In genomic region chr1:21823206-21823979, GRCh38 we compare ENCODE assay signal across 26 cellular contexts. TPM values are rescaled to one million over a fixed set of nuclear protein-coding genes. Genes with fewer than 3 reads are reported as not detected.
A peak's percentile ranks its signal among the peaks of the same experiment; 100 is the strongest.
DNase-seq lines count a peak whose midpoint lies in the region; ATAC-seq and TF ChIP-seq lines count a peak whose summit lies in the region.
"Had no signal": no experiment of that assay in that cellular context is flagged by ENCODE, and none has a peak within 500 bp of the region (broad histone marks: within the 10 kb centered on the region; RNA-seq: fewer than 3 reads in every experiment).

No MANE protein-coding gene starts in this region.

- POLR2A ChIA-PET in WTC11 (lab: Charles Lee), result no interaction called here

- H3K79me1 ChIP-seq in H9 (ENCODE audit: insufficient read depth, low read depth, low read length, poor library complexity, severe bottlenecking), result no peaks in the 10 kb centered on the region

- H4K20me1 ChIP-seq in H9 (ENCODE audit: control insufficient read depth, insufficient read depth, insufficient read length) (no peaks in the 10 kb centered on the region), osteoblast (ENCODE audit: insufficient read depth, low read length) (peaks cover 23% of the 10 kb centered on the region)

- H3K4ac ChIP-seq in H9 (ENCODE audit: low read depth, low read length), result no peak overlapping the region

- no peaks in the 10 kb centered on the region for H3K23me2 ChIP-seq in H9 (ENCODE audit: insufficient read length, low read depth, low read length, poor library complexity, severe bottlenecking)

- no peak overlapping the region for H3K23ac ChIP-seq in H9 (ENCODE audit: insufficient read length, low read depth, low read length)

- DNase-seq in CMK (ENCODE audit: low read depth), result peak; percentile 60
- DNase-seq in H9, result no peak
- DNase-seq in WTC11 (ENCODE audit: low spot score), result no peak
- DNase-seq in osteoblast (ENCODE audit: insufficient read length, low spot score, missing footprints), result peak; percentile 51
- DNase-seq in T-helper 2 cell treated with Interferon-gamma antibody and Interleukin-4, amounts not matched to agents 5 μg/mL and 100 μg/mL, for 36 hours (ENCODE audit: low spot score), result no peak
- no peak for DNase-seq in SW 1271 (lab: John Stamatoyannopoulos, UW)
- DNase-seq in activated CD4-positive, CD25-positive, alpha-beta regulatory T cell treated with anti-CD3 and anti-CD28 coated beads, Interleukin-2, amount 50 U/mL, for 72 hours, result no peak
- DNase-seq: activated CD4-positive, alpha-beta T cell treated with anti-CD3 and anti-CD28 coated beads, Interleukin-2, amount 50 U/mL, for 48 hours; activated CD8-positive, alpha-beta memory T cell treated with anti-CD3 and anti-CD28 coated beads, Interleukin-2, amount 50 U/mL, for 48 hours; activated naive CD8-positive, alpha-beta T cell treated with anti-CD3 and anti-CD28 coated beads for 36 hours; foreskin keratinocyte; GOT3; hippocampal formation; MM.1S; NCI-H187; OCI-M1; Right ventricle myocardium superior; stimulated activated CD4-positive, alpha-beta T cell treated with anti-CD3 and anti-CD28 coated beads, Interleukin-4, amount 100 ng/mL, for 1 hour; stimulated activated naive CD8-positive, alpha-beta T cell treated with anti-CD3 and anti-CD28 coated beads, Interleukin-15, Interleukin-2, amounts not matched to agents 100 U/mL and 50 U/mL, for 24 hours; thyroid gland; WERI-Rb-1 had no signal

- no peak overlapping the region for H3K56ac ChIP-seq in H9 (ENCODE audit: insufficient read length, low read depth, low read length)

- no peak overlapping the region for H4K91ac ChIP-seq in H9 (ENCODE audit: insufficient read length, low read depth, low read length)

- no peak overlapping the region for H3K4me3 Mint-ChIP-seq in H9
- no peak overlapping the region for H3K4me3 Mint-ChIP-seq in WTC11
- no peak overlapping the region for H3K4me3 Mint-ChIP-seq in T-helper 2 cell treated with Interferon-gamma antibody and Interleukin-4, amounts not matched to agents 5 μg/mL and 100 μg/mL, for 36 hours
- H3K4me3 Mint-ChIP-seq: activated naive CD8-positive, alpha-beta T cell treated with anti-CD3 and anti-CD28 coated beads for 36 hours had no signal

- H3K27ac ChIP-seq in H9 (ENCODE audit: insufficient read length, low read depth, low read length), result no peak overlapping the region
- H3K27ac ChIP-seq in osteoblast (ENCODE audit: low read depth, low read length), result no peak overlapping the region
- H3K27ac ChIP-seq: foreskin keratinocyte, neutrophil, skin epidermis, thyroid gland, WERI-Rb-1 had no signal

- no peak overlapping the region for H2BK12ac ChIP-seq in H9 (ENCODE audit: insufficient read length, low read depth, low read length)

- ATAC-seq in WTC11, result no peak
- ATAC-seq: foreskin keratinocyte; stimulated activated naive CD8-positive, alpha-beta T cell treated with anti-CD3 and anti-CD28 coated beads, Interleukin-15, Interleukin-2, amounts not matched to agents 100 U/mL and 50 U/mL, for 24 hours had no signal

- WGBS in H9 (ENCODE audit: extremely low coverage, insufficient read length, low lambda C conversion rate), result no CpG with 5 or more reads among the region's 44 CpGs

- H3T11ph ChIP-seq in H9 (ENCODE audit: low read length), result no peak overlapping the region

- H3K27me3 ChIP-seq in H9 (ENCODE audit: insufficient read depth, low read length) (no peaks in the 10 kb centered on the region), osteoblast (ENCODE audit: insufficient read depth, low read length) (no peaks in the 10 kb centered on the region)
- H3K27me3 ChIP-seq: foreskin keratinocyte, neutrophil, thyroid gland had no signal

- H4K5ac ChIP-seq in H9 (ENCODE audit: insufficient read length, low read depth, low read length), result no peak overlapping the region

- H2BK15ac ChIP-seq in H9 (ENCODE audit: low read depth, low read length), result no peak overlapping the region

- H4K8ac ChIP-seq in H9 (replicated peaks; ENCODE audit: insufficient read length, low read depth, low read length), result no peak overlapping the region

- H3K27ac Mint-ChIP-seq in H9 (peak overlapping the region in 2 of 3 experiments; percentile 18 to 88; a peak in 2 of 7 replicates), WTC11 (peak overlapping the region; percentile 61; the same call in 1 of the 2 replicates)
- no peak overlapping the region for H3K27ac Mint-ChIP-seq in T-helper 2 cell treated with Interferon-gamma antibody and Interleukin-4, amounts not matched to agents 5 μg/mL and 100 μg/mL, for 36 hours
- H3K27ac Mint-ChIP-seq: activated naive CD8-positive, alpha-beta T cell treated with anti-CD3 and anti-CD28 coated beads for 36 hours had no signal

- no peaks in the 10 kb centered on the region for H3K9me3 Mint-ChIP-seq in H9
- no peaks in the 10 kb centered on the region for H3K9me3 Mint-ChIP-seq in WTC11
- H3K9me3 Mint-ChIP-seq in T-helper 2 cell treated with Interferon-gamma antibody and Interleukin-4, amounts not matched to agents 5 μg/mL and 100 μg/mL, for 36 hours, result no peaks in the 10 kb centered on the region
- H3K9me3 Mint-ChIP-seq: activated naive CD8-positive, alpha-beta T cell treated with anti-CD3 and anti-CD28 coated beads for 36 hours had no signal

- no peak overlapping the region for H2AFZ ChIP-seq in H9 (ENCODE audit: low read length)
- H2AFZ ChIP-seq in osteoblast (ENCODE audit: low read length), result no peak overlapping the region

- peaks cover 77% of the 10 kb centered on the region for H3K36me3 ChIP-seq in osteoblast (ENCODE audit: insufficient read depth, low read length)
- H3K36me3 ChIP-seq: neutrophil had no signal

- H3K27me3 Mint-ChIP-seq in H9 (ENCODE audit: low read depth) (no peaks in the 10 kb centered on the region; the same call in 1 of the 2 replicates), WTC11 (ENCODE audit: low read depth) (no peaks in the 10 kb centered on the region)
- H3K27me3 Mint-ChIP-seq in T-helper 2 cell treated with Interferon-gamma antibody and Interleukin-4, amounts not matched to agents 5 μg/mL and 100 μg/mL, for 36 hours (ENCODE audit: low read depth), result peaks cover 2% of the 10 kb centered on the region
- H3K27me3 Mint-ChIP-seq: activated naive CD8-positive, alpha-beta T cell treated with anti-CD3 and anti-CD28 coated beads for 36 hours had no signal

- CTCF ChIA-PET in WTC11 (lab: Charles Lee), result interaction anchor here (0.8 to 1.9 kb wide), 3 partner anchors 40 to 226 kb away, joined by 3 to 7 read pairs (median 3); partner anchors contain the start of gene USP48

- H2BK120ac ChIP-seq in H9 (ENCODE audit: low read depth, low read length, poor library complexity, severe bottlenecking), result no peak overlapping the region

- no peak overlapping the region for H2AK5ac ChIP-seq in H9 (ENCODE audit: insufficient read length, low read length)

- no peaks in the 10 kb centered on the region for H3K79me2 ChIP-seq in H9 (ENCODE audit: insufficient read depth, low read length)
- no peaks in the 10 kb centered on the region for H3K79me2 ChIP-seq in osteoblast (ENCODE audit: insufficient read depth, low read length)

- H2BK20ac ChIP-seq in H9 (ENCODE audit: low read depth, low read length, poor library complexity, severe bottlenecking), result no peak overlapping the region

- peaks cover 2 to 11% of the 10 kb centered on the region in 2 experiments for H3K4me1 Mint-ChIP-seq in H9
- H3K4me1 Mint-ChIP-seq in WTC11, result peaks cover 2% of the 10 kb centered on the region
- H3K4me1 Mint-ChIP-seq in T-helper 2 cell treated with Interferon-gamma antibody and Interleukin-4, amounts not matched to agents 5 μg/mL and 100 μg/mL, for 36 hours (ENCODE audit: low read depth), result peaks cover 2% of the 10 kb centered on the region
- H3K4me1 Mint-ChIP-seq: activated naive CD8-positive, alpha-beta T cell treated with anti-CD3 and anti-CD28 coated beads for 36 hours had no signal

- H3K4me2 ChIP-seq in H9 (ENCODE audit: insufficient read depth, insufficient read length, low read length), result no peak overlapping the region
- H3K4me2 ChIP-seq in osteoblast (ENCODE audit: insufficient read depth, low read length), result no peak overlapping the region

- H3K4me3 ChIP-seq in osteoblast (ENCODE audit: insufficient read depth, low read length), result no peak overlapping the region
- H3K4me3 ChIP-seq: skin epidermis, thyroid gland had no signal

- H3K9me3 ChIP-seq in H9 (ENCODE audit: control insufficient read depth, low read depth, low read length), result no peaks in the 10 kb centered on the region
- no peaks in the 10 kb centered on the region for H3K9me3 ChIP-seq in osteoblast (ENCODE audit: low read depth, low read length)
- H3K9me3 ChIP-seq: neutrophil, thyroid gland had no signal

- no peak overlapping the region for H3K14ac ChIP-seq in H9 (ENCODE audit: insufficient read depth, low read length)

- no peak overlapping the region for H2BK5ac ChIP-seq in H9 (ENCODE audit: insufficient read length, low read length)

- H3K36me3 Mint-ChIP-seq in H9 (ENCODE audit: insufficient read depth in 1 of 3, low read depth in 3 of 3), result peaks cover 17 to 36% (median 28%) of the 10 kb centered on the region in 3 experiments
- H3K36me3 Mint-ChIP-seq in WTC11, result peaks cover 20% of the 10 kb centered on the region
- H3K36me3 Mint-ChIP-seq in T-helper 2 cell treated with Interferon-gamma antibody and Interleukin-4, amounts not matched to agents 5 μg/mL and 100 μg/mL, for 36 hours (ENCODE audit: low read depth), result no peaks in the 10 kb centered on the region
- H3K36me3 Mint-ChIP-seq: activated naive CD8-positive, alpha-beta T cell treated with anti-CD3 and anti-CD28 coated beads for 36 hours had no signal

- TF ChIP-seq CTCF in H9 (conservative IDR thresholded peaks at IDR 0.05) (no peak), WTC11 (IDR thresholded peaks at IDR 0.05) (no peak), osteoblast (IDR thresholded peaks at IDR 0.05; ENCODE audit: extremely low read depth, low read depth, low read length) (no peak)

- H3K18ac ChIP-seq in H9 (ENCODE audit: insufficient read length, low read depth, low read length), result no peak overlapping the region

- H3K9ac ChIP-seq in H9 (ENCODE audit: extremely low read depth, insufficient read length, low read length), result no peak overlapping the region

- no peaks in the 10 kb centered on the region for H3K4me1 ChIP-seq in H9 (ENCODE audit: insufficient read depth, low read length)
- no peaks in the 10 kb centered on the region for H3K4me1 ChIP-seq in osteoblast (ENCODE audit: insufficient read depth, low read length)
- H3K4me1 ChIP-seq: foreskin keratinocyte, thyroid gland had no signal

TF ChIP-seq in WTC11, 78 proteins besides CTCF, POLR2A, EP300 and RAD21 (continues in another document):
- TF ChIP-seq SOX15 (CRISPR knock-in tag; IDR thresholded peaks at IDR 0.05) (no peak), ZMAT4 (CRISPR knock-in tag; IDR thresholded peaks at IDR 0.05) (no peak)

RNA-seq across cellular contexts. Expression of gene LDLRAD2, which starts 11.3 kb away (rescaled TPM):
- total RNA-seq in H9 (2021), result 0.88 and 1.0 TPM in 2 replicates
- 0.63 to 1.3 TPM (median 0.85 TPM) in 3 replicates for total RNA-seq in WTC11 (2021)
- not detected in 2 replicates for total RNA-seq in osteoblast
- total RNA-seq: foreskin keratinocyte; G401; pulmonary artery endothelial cell; Right ventricle myocardium superior; T-helper 1 cell treated with Interleukin-12 subunit alpha and Interleukin-12 subunit beta and Interleukin-4 antibody, amounts not matched to agents 30 ng/mL and 1 ng/mL, for 36 hours had no signal

RNA-seq across cellular contexts. Expression of gene USP48, which starts 40.4 kb away (rescaled TPM):
- 84.8 and 86.2 TPM in 2 replicates for total RNA-seq in H9 (2021)
- 72.1 to 86.9 TPM (median 79.2 TPM) in 3 replicates for total RNA-seq in WTC11 (2021)
- 50.1 and 52.5 TPM in 2 replicates for total RNA-seq in osteoblast

Comparison
In these comparisons a context has a peak if more than half of its experiments do, and no peak if none do; other contexts are left out.
1. DNase-seq: peak in CMK (single experiment) and osteoblast (single experiment); none in H9 (single experiment), WTC11 (single experiment), T-helper 2 cell treated with Interferon-gamma antibody and Interleukin-4, amounts not matched to agents 5 μg/mL and 100 μg/mL, for 36 hours (single experiment), SW 1271 (0 of 2) and activated CD4-positive, CD25-positive, alpha-beta regulatory T cell treated with anti-CD3 and anti-CD28 coated beads, Interleukin-2, amount 50 U/mL, for 72 hours (single experiment).